In the genomic region with DNA sequence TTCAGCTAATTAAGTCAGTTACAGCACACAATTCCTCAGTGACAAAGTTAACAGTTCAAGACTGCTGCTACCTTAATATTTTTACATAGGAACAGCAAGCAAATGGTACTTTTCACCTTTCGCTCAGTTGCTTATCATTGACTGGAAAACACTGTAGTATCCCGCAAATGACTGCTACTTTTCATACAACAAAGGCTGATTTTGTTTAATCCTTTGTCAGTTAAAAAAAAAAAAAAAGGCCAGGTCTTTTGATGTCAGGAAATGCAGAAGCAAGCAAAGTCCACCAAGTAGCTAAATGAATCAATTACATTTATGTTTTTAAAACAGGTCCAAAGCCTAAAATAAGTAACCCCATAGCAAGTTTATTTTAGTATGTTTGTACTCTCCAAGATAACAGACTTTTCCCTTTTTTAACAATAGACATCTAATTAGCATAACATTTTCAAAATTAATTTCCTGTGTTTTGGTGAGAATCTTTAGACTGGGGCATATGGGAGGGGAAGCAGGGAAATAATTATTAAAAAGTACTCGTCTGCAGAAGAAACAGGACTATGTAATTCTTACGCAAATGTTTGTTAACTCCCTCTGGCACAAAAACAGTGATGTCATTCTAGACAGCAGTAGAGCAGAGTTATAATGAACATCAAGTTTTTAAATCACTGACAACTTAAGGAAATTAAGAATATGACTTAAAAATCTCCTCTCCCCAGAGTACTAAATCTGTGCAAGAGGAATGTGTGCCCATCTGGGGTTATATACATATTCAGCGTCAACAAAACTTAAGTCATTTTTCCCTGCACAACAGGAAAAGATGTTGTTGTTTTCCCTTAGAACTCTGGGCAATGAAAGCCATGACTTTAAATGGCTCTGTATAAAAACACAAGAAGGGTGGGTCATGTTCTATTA, we compare ENCODE assay signal across 1 cellular context.
TF ChIP-seq lines count a peak whose summit lies in the region.

No MANE protein-coding gene starts in this region.

TF ChIP-seq in HepG2, 621 proteins besides CTCF, POLR2A, EP300 and RAD21 (continued from another document and continues in another):
- TF ChIP-seq CREB1 (IDR thresholded peaks at IDR 0.05) (peak; percentile 17; the same call in 1 of the 2 replicates), CREB1 (CRISPR knock-in tag; IDR thresholded peaks at IDR 0.05) (peak; percentile 47; the same call in 1 of the 2 replicates), POLR2G (IDR thresholded peaks at IDR 0.05; ENCODE audit: low read depth, low read length) (no peak), ZNF567 (CRISPR knock-in tag; IDR thresholded peaks at IDR 0.05; ENCODE audit: borderline replicate concordance) (no peak), ZBTB25 (CRISPR knock-in tag; IDR thresholded peaks at IDR 0.05) (no peak), FUBP1 (CRISPR knock-in tag; IDR thresholded peaks at IDR 0.05; ENCODE audit: borderline replicate concordance) (no peak), ZNF878 (CRISPR knock-in tag; IDR thresholded peaks at IDR 0.05) (no peak), ZNF232 (CRISPR knock-in tag; IDR thresholded peaks at IDR 0.05; ENCODE audit: borderline replicate concordance) (no peak), CBX1 (IDR thresholded peaks at IDR 0.05; ENCODE audit: low read depth) (no peak), FOXP1 (IDR thresholded peaks at IDR 0.05) (no peak), FOXP1 (CRISPR knock-in tag; IDR thresholded peaks at IDR 0.05) (peak; percentile 55; the same call in 1 of the 2 replicates), ZNF616 (CRISPR knock-in tag; IDR thresholded peaks at IDR 0.05; ENCODE audit: low read depth) (no peak), DNMT1 (CRISPR knock-in tag; IDR thresholded peaks at IDR 0.05) (no peak), PAXIP1 (CRISPR knock-in tag; conservative IDR thresholded peaks at IDR 0.05) (peak; percentile 94), TAF15 (IDR thresholded peaks at IDR 0.05; ENCODE audit: low read depth, low read length, poor library complexity, severe bottlenecking) (no peak), TCF7L2 (IDR thresholded peaks at IDR 0.05; ENCODE audit: low read depth, low read length) (0 out of 2 replicates have a peak, but pooled peaks have one; percentile 45), STAT5B (CRISPR knock-in tag; IDR thresholded peaks at IDR 0.05) (no peak), ZFP36L2 (CRISPR knock-in tag; IDR thresholded peaks at IDR 0.05) (no peak), ZBTB46 (CRISPR knock-in tag; IDR thresholded peaks at IDR 0.05; ENCODE audit: borderline replicate concordance) (no peak), HNF4A (CRISPR knock-in tag; IDR thresholded peaks at IDR 0.05) (peak; percentile 42), MED8 (CRISPR knock-in tag; IDR thresholded peaks at IDR 0.05; ENCODE audit: insufficient replicate concordance) (no peak), ZNF598 (CRISPR knock-in tag; IDR thresholded peaks at IDR 0.05; ENCODE audit: borderline replicate concordance) (no peak), PBX2 (CRISPR knock-in tag; IDR thresholded peaks at IDR 0.05) (no peak), SIX1 (CRISPR knock-in tag; IDR thresholded peaks at IDR 0.05; ENCODE audit: borderline replicate concordance) (0 out of 2 replicates have a peak, but pooled peaks have one; percentile 11), IKZF5 (CRISPR knock-in tag; IDR thresholded peaks at IDR 0.05) (no peak), SRSF4 (IDR thresholded peaks at IDR 0.05; ENCODE audit: low read depth, low read length, poor library complexity, severe bottlenecking) (no peak), ZNF44 (CRISPR knock-in tag; IDR thresholded peaks at IDR 0.05) (no peak), ZBTB4 (CRISPR knock-in tag; IDR thresholded peaks at IDR 0.05; ENCODE audit: borderline replicate concordance) (no peak), HOXA9 (CRISPR knock-in tag; IDR thresholded peaks at IDR 0.05; ENCODE audit: borderline replicate concordance) (no peak), ZNF704 (CRISPR knock-in tag; IDR thresholded peaks at IDR 0.05; ENCODE audit: borderline replicate concordance) (no peak), CREB3 (CRISPR knock-in tag; IDR thresholded peaks at IDR 0.05) (no peak), ELK4 (CRISPR knock-in tag; IDR thresholded peaks at IDR 0.05; ENCODE audit: borderline replicate concordance) (no peak), ZNF607 (CRISPR knock-in tag; IDR thresholded peaks at IDR 0.05; ENCODE audit: borderline replicate concordance) (no peak)
- TF ChIP-seq, protein P1, sequence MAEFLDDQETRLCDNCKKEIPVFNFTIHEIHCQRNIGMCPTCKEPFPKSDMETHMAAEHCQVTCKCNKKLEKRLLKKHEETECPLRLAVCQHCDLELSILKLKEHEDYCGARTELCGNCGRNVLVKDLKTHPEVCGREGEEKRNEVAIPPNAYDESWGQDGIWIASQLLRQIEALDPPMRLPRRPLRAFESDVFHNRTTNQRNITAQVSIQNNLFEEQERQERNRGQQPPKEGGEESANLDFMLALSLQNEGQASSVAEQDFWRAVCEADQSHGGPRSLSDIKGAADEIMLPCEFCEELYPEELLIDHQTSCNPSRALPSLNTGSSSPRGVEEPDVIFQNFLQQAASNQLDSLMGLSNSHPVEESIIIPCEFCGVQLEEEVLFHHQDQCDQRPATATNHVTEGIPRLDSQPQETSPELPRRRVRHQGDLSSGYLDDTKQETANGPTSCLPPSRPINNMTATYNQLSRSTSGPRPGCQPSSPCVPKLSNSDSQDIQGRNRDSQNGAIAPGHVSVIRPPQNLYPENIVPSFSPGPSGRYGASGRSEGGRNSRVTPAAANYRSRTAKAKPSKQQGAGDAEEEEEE (CRISPR knock-in tag; IDR thresholded peaks at IDR 0.05; ENCODE audit: borderline replicate concordance): no peak
